7 cellular contexts compared by ENCODE assay signal in genomic region chr5:34189752-34190411, GRCh38.
A peak's percentile ranks its signal among the peaks of the same experiment; 100 is the strongest.
DNase-seq lines count a peak whose midpoint lies in the region; ATAC-seq and TF ChIP-seq lines count a peak whose summit lies in the region.
"Not testable (repeated sequence)": the region's sequence is repeated elsewhere in the genome, so short reads cannot be mapped to it uniquely, and the experiment has no call there.

No MANE protein-coding gene starts in this region.

- not testable (repeated sequence) for H3K4me3 Mint-ChIP-seq in activated CD8-positive, alpha-beta T cell treated with anti-CD3 and anti-CD28 coated beads, Interleukin-2, amount 10 ng/mL, durations not matched to agents 7 days and 5 days

- not testable (repeated sequence) for H3K9me3 ChIP-seq in cardiac muscle cell (ENCODE audit: low read depth); lower lobe of right lung

- not testable (repeated sequence) for TF ChIP-seq POLR2A in NB4 (IDR thresholded peaks at IDR 0.05; ENCODE audit: extremely low read depth, insufficient read length)

- intact Hi-C loops in lower lobe of right lung (cut with DNase I): not testable (repeated sequence)

- not testable (repeated sequence) for H3K4me1 ChIP-seq in cardiac muscle cell (ENCODE audit: low read depth); lower lobe of right lung

- DNase-seq in GM10266 (ENCODE audit: extremely low spot score) (peak; percentile 11), NB4 (ENCODE audit: low read depth) (peak; percentile 7), coronary artery (ENCODE audit: low spot score) (peak; percentile 73), cardiac muscle cell (ENCODE audit: low read depth in 1 of 2, low spot score in 1 of 2) (peak; percentile 0 to 5), lower lobe of right lung (peak; percentile 61), retina (peak; percentile 2)
- DNase-seq in activated CD8-positive, alpha-beta T cell treated with anti-CD3 and anti-CD28 coated beads, Interleukin-2, amount 10 ng/mL, durations not matched to agents 7 days and 5 days: peak; percentile 49

- CTCF ChIA-PET in activated CD8-positive, alpha-beta T cell treated with anti-CD3 and anti-CD28 coated beads, Interleukin-2, amount 10 ng/mL, durations not matched to agents 7 days and 5 days (lab: Charles Lee): not testable (repeated sequence)

- not testable (repeated sequence) for H3K36me3 ChIP-seq in cardiac muscle cell
- peaks cover 13% of the 10 kb centered on the region for H3K36me3 ChIP-seq in lower lobe of right lung

- H3K4me3 ChIP-seq in NB4 (ENCODE audit: low read depth, low read length); coronary artery; cardiac muscle cell; lower lobe of right lung: not testable (repeated sequence)

- H3K27me3 ChIP-seq in cardiac muscle cell; lower lobe of right lung (ENCODE audit: low read depth): not testable (repeated sequence)

- ATAC-seq in activated CD8-positive, alpha-beta T cell treated with anti-CD3 and anti-CD28 coated beads, Interleukin-2, amount 10 ng/mL, durations not matched to agents 7 days and 5 days; lower lobe of right lung: not testable (repeated sequence)

- H3K27ac Mint-ChIP-seq in activated CD8-positive, alpha-beta T cell treated with anti-CD3 and anti-CD28 coated beads, Interleukin-2, amount 10 ng/mL, durations not matched to agents 7 days and 5 days: not testable (repeated sequence)

- TF ChIP-seq CTCF in GM10266 (IDR thresholded peaks at IDR 0.05; ENCODE audit: control insufficient read depth, insufficient read depth, low read depth, missing control alignments); NB4 (IDR thresholded peaks at IDR 0.05; ENCODE audit: low read depth, low read length); coronary artery (IDR thresholded peaks at IDR 0.05); cardiac muscle cell (IDR thresholded peaks at IDR 0.05; ENCODE audit: low read depth, low read length); lower lobe of right lung (IDR thresholded peaks at IDR 0.05): not testable (repeated sequence)

- H3K9me3 Mint-ChIP-seq in activated CD8-positive, alpha-beta T cell treated with anti-CD3 and anti-CD28 coated beads, Interleukin-2, amount 10 ng/mL, durations not matched to agents 7 days and 5 days (ENCODE audit: insufficient read depth): not testable (repeated sequence)

- POLR2A ChIA-PET in activated CD8-positive, alpha-beta T cell treated with anti-CD3 and anti-CD28 coated beads, Interleukin-2, amount 10 ng/mL, durations not matched to agents 7 days and 5 days (lab: Charles Lee): not testable (repeated sequence)

- H3K27ac ChIP-seq in coronary artery, cardiac muscle cell, lower lobe of right lung: not testable (repeated sequence)

- H3K36me3 Mint-ChIP-seq in activated CD8-positive, alpha-beta T cell treated with anti-CD3 and anti-CD28 coated beads, Interleukin-2, amount 10 ng/mL, durations not matched to agents 7 days and 5 days (ENCODE audit: low read depth): peaks cover 20% of the 10 kb centered on the region

- not testable (repeated sequence) for H3K4me1 Mint-ChIP-seq in activated CD8-positive, alpha-beta T cell treated with anti-CD3 and anti-CD28 coated beads, Interleukin-2, amount 10 ng/mL, durations not matched to agents 7 days and 5 days (ENCODE audit: low read depth)

- not testable (repeated sequence) for H3K27me3 Mint-ChIP-seq in activated CD8-positive, alpha-beta T cell treated with anti-CD3 and anti-CD28 coated beads, Interleukin-2, amount 10 ng/mL, durations not matched to agents 7 days and 5 days (ENCODE audit: low read depth)

Comparison
In these comparisons a context has a peak if more than half of its experiments do, and no peak if none do; other contexts are left out.
1. DNase-seq: peak in every context shown above with its lines; median percentile 73 in coronary artery; 61 in lower lobe of right lung; 49 in activated CD8-positive, alpha-beta T cell treated with anti-CD3 and anti-CD28 coated beads, Interleukin-2, amount 10 ng/mL, durations not matched to agents 7 days and 5 days; 11 in GM10266; 7 in NB4; 2 in cardiac muscle cell; 2 in retina.